In the genomic region with DNA sequence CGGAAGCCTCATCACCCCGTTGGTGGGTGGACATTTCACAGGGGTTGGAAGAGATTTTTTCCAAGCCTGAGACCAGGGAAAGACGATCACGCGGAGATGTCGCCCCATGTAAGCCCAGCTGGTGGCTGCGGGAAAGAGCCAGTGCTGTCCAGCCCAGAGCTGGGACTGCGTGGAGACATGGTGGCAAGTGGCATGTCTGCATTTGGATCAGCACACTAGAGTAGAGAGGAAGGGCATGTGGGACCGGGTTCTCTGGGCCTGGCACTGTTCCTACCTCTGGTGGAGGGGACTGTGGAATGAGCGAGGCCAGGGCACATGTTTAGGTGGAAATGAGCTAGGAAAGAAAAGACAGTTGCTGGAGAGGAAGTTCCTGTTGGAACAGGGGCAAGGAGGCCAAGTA, we compare ENCODE assay signal across 28 cellular contexts. TPM values are rescaled to one million over a fixed set of nuclear protein-coding genes. Genes with fewer than 3 reads are reported as not detected.
DNase-seq lines count a peak whose midpoint lies in the region; ATAC-seq and TF ChIP-seq lines count a peak whose summit lies in the region.
"Had no signal": no experiment of that assay in that cellular context is flagged by ENCODE, and none has a peak within 500 bp of the region (broad histone marks: within the 10 kb centered on the region; RNA-seq: fewer than 3 reads in every experiment).

No MANE protein-coding gene starts in this region.

- H3K36me3 Mint-ChIP-seq in CD4-positive, alpha-beta memory T cell, result peaks cover 9 to 15% of the 10 kb centered on the region in 2 donors
- peaks cover 6% of the 10 kb centered on the region for H3K36me3 Mint-ChIP-seq in activated naive CD8-positive, alpha-beta T cell
- peaks cover 0 to 13% (median 7%) of the 10 kb centered on the region in 3 donors for H3K36me3 Mint-ChIP-seq in naive thymus-derived CD8-positive, alpha-beta T cell
- H3K36me3 Mint-ChIP-seq: naive B cell; stimulated activated memory B cell treated with anti-CD40 and anti-IgM and Interleukin-4, amounts not matched to agents 10 μg/mL and 1 μg/mL and 100 μg/mL, for 72 hours had no signal

- peaks cover 0 to 17% (median 2%) of the 10 kb centered on the region in 11 experiments; a peak in 4 of 22 replicates for H4K20me1 ChIP-seq in BLaER1 treated with 17β-estradiol and CSF1 and Interleukin-3, amounts not matched to agents 10 nM and 100 nM

- peak overlapping the region; percentile 80 to 89 (median 87) for H3K4me2 ChIP-seq in BLaER1 treated with 17β-estradiol and CSF1 and Interleukin-3, amounts not matched to agents 10 nM and 100 nM

- peak overlapping the region in 1 of 10 experiments; percentile 31; a peak in 1 of 20 replicates for H3K4me3 ChIP-seq in BLaER1 treated with 17β-estradiol and CSF1 and Interleukin-3, amounts not matched to agents 10 nM and 100 nM
- no peak overlapping the region for H3K4me3 ChIP-seq in CD4-positive, alpha-beta memory T cell (ENCODE audit: low read length in 2 of 2)
- no peak overlapping the region for H3K4me3 ChIP-seq in left ventricle myocardium inferior

- peak overlapping the region in 9 of 11 experiments; percentile 39 to 93 (median 88); a peak in 18 of 22 replicates for H3K27ac ChIP-seq in BLaER1 treated with 17β-estradiol and CSF1 and Interleukin-3, amounts not matched to agents 10 nM and 100 nM
- H3K27ac ChIP-seq in CD4-positive, alpha-beta memory T cell (ENCODE audit: low read depth, low read length), result peak overlapping the region; percentile 72
- no peak overlapping the region for H3K27ac ChIP-seq in left ventricle myocardium inferior (replicated peaks)
- H3K27ac ChIP-seq: WERI-Rb-1 had no signal

- no peak for DNase-seq in CD4-positive, alpha-beta memory T cell
- DNase-seq in naive thymus-derived CD8-positive, alpha-beta T cell, result peak in 1 of 10 donors; percentile 28
- DNase-seq in kidney glomerular epithelial cell (lab: John Stamatoyannopoulos, UW) (no peak), left ventricle myocardium inferior (no peak)
- DNase-seq: Calu3; cortex of kidney; DMS79 treated with DMSO at 0.1 percent for 48 hours; erythroblast; GF-D8; islet precursor cell; Karpas-422; left ventricle myocardium superior; midbrain; naive B cell; NCI-H1436 treated with DMSO at 0.1 percent for 48 hours; NCI-H2107; NCI-H748 treated with DMSO at 0.1 percent for 48 hours; SHP77; stimulated activated CD4-positive, alpha-beta T cell treated with anti-CD3 and anti-CD28 coated beads, Interleukin-15, amount 100 ng/mL, for 24 hours; T1000; WERI-Rb-1 had no signal

- POLR2A ChIA-PET in CD4-positive, alpha-beta memory T cell (lab: Charles Lee; ENCODE audit: partially characterized antibody), result interaction anchor here (1.0 to 7.6 kb wide), 3 partner anchors 9 to 32 kb away, joined by 4 to 114 read pairs (median 68); a partner anchor contains a TSS
- POLR2A ChIA-PET in naive thymus-derived CD8-positive, alpha-beta T cell (lab: Charles Lee), result interaction anchor here (31.4 kb wide), 1 partner anchor 23 kb away, joined by 888 read pairs; a partner anchor contains a TSS

- no peaks in the 10 kb centered on the region for H3K9me3 Mint-ChIP-seq in CD4-positive, alpha-beta memory T cell
- no peaks in the 10 kb centered on the region for H3K9me3 Mint-ChIP-seq in activated naive CD8-positive, alpha-beta T cell (ENCODE audit: low read depth)
- H3K9me3 Mint-ChIP-seq in naive thymus-derived CD8-positive, alpha-beta T cell, result no peaks in the 10 kb centered on the region
- H3K9me3 Mint-ChIP-seq: stimulated activated memory B cell treated with anti-CD40 and anti-IgM and Interleukin-4, amounts not matched to agents 10 μg/mL and 1 μg/mL and 100 μg/mL, for 72 hours had no signal

- CTCF ChIA-PET in CD4-positive, alpha-beta memory T cell (lab: Charles Lee; ENCODE audit: partially characterized antibody), result interaction anchor here (1.6 to 13.6 kb wide), 2 partner anchors 9 to 31 kb away, joined by 3 to 321 read pairs; no protein-coding TSS in a partner anchor

- H3K9ac ChIP-seq in BLaER1 treated with 17β-estradiol and CSF1 and Interleukin-3, amounts not matched to agents 10 nM and 100 nM, result peak overlapping the region in 10 of 11 experiments; percentile 15 to 80 (median 74); a peak in 17 of 22 replicates

- TF ChIP-seq CTCF in left ventricle myocardium inferior (IDR thresholded peaks at IDR 0.05; ENCODE audit: borderline replicate concordance), result no peak

- no peak for ATAC-seq in naive thymus-derived CD8-positive, alpha-beta T cell
- ATAC-seq in HG02852 (IDR thresholded peaks at IDR 0.05; ENCODE audit: unreplicated experiment), result no peak
- no peak for ATAC-seq in HG03039 (IDR thresholded peaks at IDR 0.05; ENCODE audit: unreplicated experiment)
- ATAC-seq: left ventricle myocardium superior; stimulated activated memory B cell treated with anti-CD40 and anti-IgM and Interleukin-4, amounts not matched to agents 10 μg/mL and 1 μg/mL and 100 μg/mL, for 72 hours had no signal

- H3K27me3 ChIP-seq in BLaER1 treated with 17β-estradiol and CSF1 and Interleukin-3, amounts not matched to agents 10 nM and 100 nM, result no peaks in the 10 kb centered on the region
- no peaks in the 10 kb centered on the region for H3K27me3 ChIP-seq in CD4-positive, alpha-beta memory T cell (ENCODE audit: insufficient read depth, low read length)
- H3K27me3 ChIP-seq in left ventricle myocardium inferior (ENCODE audit: low read depth), result peaks cover 11% of the 10 kb centered on the region

- H3K4me1 ChIP-seq in BLaER1 treated with 17β-estradiol and CSF1 and Interleukin-3, amounts not matched to agents 10 nM and 100 nM, result peaks cover 54 to 77% (median 67%) of the 10 kb centered on the region in 10 experiments
- peaks cover 67% of the 10 kb centered on the region for H3K4me1 ChIP-seq in CD4-positive, alpha-beta memory T cell (ENCODE audit: insufficient read depth, low read length)
- H3K4me1 ChIP-seq in left ventricle myocardium inferior, result peaks cover 21% of the 10 kb centered on the region

- peaks cover 44 to 77% (median 54%) of the 10 kb centered on the region in 4 donors for H3K4me1 Mint-ChIP-seq in CD4-positive, alpha-beta memory T cell
- H3K4me1 Mint-ChIP-seq in activated naive CD8-positive, alpha-beta T cell (ENCODE audit: low read depth), result peaks cover 66% of the 10 kb centered on the region
- peaks cover 38 to 90% (median 75%) of the 10 kb centered on the region in 4 donors for H3K4me1 Mint-ChIP-seq in naive thymus-derived CD8-positive, alpha-beta T cell

- peak overlapping the region in 5 of 8 donors; percentile 8 to 68 (median 48) for H3K4me3 Mint-ChIP-seq in CD4-positive, alpha-beta memory T cell
- peak overlapping the region; percentile 63 for H3K4me3 Mint-ChIP-seq in activated naive CD8-positive, alpha-beta T cell
- H3K4me3 Mint-ChIP-seq in naive thymus-derived CD8-positive, alpha-beta T cell, result peak overlapping the region in 9 of 10 donors; percentile 26 to 81 (median 66)
- H3K4me3 Mint-ChIP-seq: naive B cell; stimulated activated memory B cell treated with anti-CD40 and anti-IgM and Interleukin-4, amounts not matched to agents 10 μg/mL and 1 μg/mL and 100 μg/mL, for 72 hours had no signal

- H3K36me3 ChIP-seq in BLaER1 treated with 17β-estradiol and CSF1 and Interleukin-3, amounts not matched to agents 10 nM and 100 nM, result peaks cover 0 to 9% (median 0%) of the 10 kb centered on the region in 11 experiments; a peak in 5 of 22 replicates
- H3K36me3 ChIP-seq in CD4-positive, alpha-beta memory T cell (ENCODE audit: insufficient read depth, low read length), result peaks cover 6% of the 10 kb centered on the region
- no peaks in the 10 kb centered on the region for H3K36me3 ChIP-seq in left ventricle myocardium inferior

- no peaks in the 10 kb centered on the region for H3K9me3 ChIP-seq in BLaER1 treated with 17β-estradiol and CSF1 and Interleukin-3, amounts not matched to agents 10 nM and 100 nM (replicated peaks in 1 of 11)
- H3K9me3 ChIP-seq in CD4-positive, alpha-beta memory T cell (ENCODE audit: control insufficient read depth in 1 of 2, low read length in 2 of 2), result no peaks in the 10 kb centered on the region
- H3K9me3 ChIP-seq in left ventricle myocardium inferior (replicated peaks), result no peaks in the 10 kb centered on the region

- H3K27me3 Mint-ChIP-seq in CD4-positive, alpha-beta memory T cell, result no peaks in the 10 kb centered on the region
- H3K27me3 Mint-ChIP-seq in activated naive CD8-positive, alpha-beta T cell, result no peaks in the 10 kb centered on the region
- H3K27me3 Mint-ChIP-seq in naive thymus-derived CD8-positive, alpha-beta T cell, result no peaks in the 10 kb centered on the region
- H3K27me3 Mint-ChIP-seq: naive B cell had no signal

- peak overlapping the region; percentile 90 to 98 (median 95) for H3K27ac Mint-ChIP-seq in CD4-positive, alpha-beta memory T cell
- H3K27ac Mint-ChIP-seq in activated naive CD8-positive, alpha-beta T cell, result peak overlapping the region; percentile 81
- H3K27ac Mint-ChIP-seq in naive thymus-derived CD8-positive, alpha-beta T cell, result peak overlapping the region; percentile 95 to 99 (median 97)
- H3K27ac Mint-ChIP-seq: stimulated activated memory B cell treated with anti-CD40 and anti-IgM and Interleukin-4, amounts not matched to agents 10 μg/mL and 1 μg/mL and 100 μg/mL, for 72 hours had no signal

- intact Hi-C loops in CD4-positive, alpha-beta memory T cell (cut with micrococcal nuclease), result loop anchor here (10.0 kb wide), 1 partner anchor 98 kb away; a partner anchor contains a TSS
- intact Hi-C loops in left ventricle myocardium inferior (cut with micrococcal nuclease), result no loop called here

RNA-seq across cellular contexts. Expression of a gene that starts 20.0 kb away (rescaled TPM):
- 10 to 100 TPM; 14.2 to 14.6 TPM for total RNA-seq in CD4-positive, alpha-beta memory T cell
- 10 to 100 TPM in 1 of 2 donors, 1 to 10 TPM in 1; 1.2 to 13.1 TPM for polyA plus RNA-seq in CD4-positive, alpha-beta memory T cell
- 10 to 100 TPM; 20.6 to 21.3 TPM for total RNA-seq in naive thymus-derived CD8-positive, alpha-beta T cell
- 10 to 100 TPM in 1 of 3 donors, 1 to 10 TPM in 2; 5.7 to 19.9 (median 7.4) TPM for polyA plus RNA-seq in naive thymus-derived CD8-positive, alpha-beta T cell
- total RNA-seq in left ventricle myocardium inferior, result 2.3 TPM

RNA-seq across cellular contexts. Expression of a gene that starts 51.0 kb away (rescaled TPM):
- 1 to 10 TPM; 4.5 to 4.7 TPM for total RNA-seq in CD4-positive, alpha-beta memory T cell
- under 1 TPM in 1 of 2 donors, not detected in 1; 0.30 TPM for polyA plus RNA-seq in CD4-positive, alpha-beta memory T cell
- total RNA-seq in naive thymus-derived CD8-positive, alpha-beta T cell, result 1 to 10 TPM; 6.1 to 6.9 TPM
- under 1 TPM in 1 of 3 donors, not detected in 2; 0.35 TPM for polyA plus RNA-seq in naive thymus-derived CD8-positive, alpha-beta T cell
- total RNA-seq in left ventricle myocardium inferior, result 1.1 TPM
- total RNA-seq: cardiac septum, HepG2 had no signal
